23 cellular contexts compared by ENCODE assay signal in genomic region chr7:122975341-122975740, GRCh38. TPM values are rescaled to one million over a fixed set of nuclear protein-coding genes. Genes with fewer than 3 reads are reported as not detected.
DNase-seq lines count a peak whose midpoint lies in the region; ATAC-seq and TF ChIP-seq lines count a peak whose summit lies in the region.
"Had no signal": no experiment of that assay in that cellular context is flagged by ENCODE, and none has a peak within 500 bp of the region (broad histone marks: within the 10 kb centered on the region; RNA-seq: fewer than 3 reads in every experiment).

No MANE protein-coding gene starts in this region.

- no peak for TF ChIP-seq RAD21 in SK-N-SH (IDR thresholded peaks at IDR 0.05; ENCODE audit: low read length)

- CTCF ChIA-PET in SK-N-SH (lab: Yijun Ruan, JAX): no interaction called here

- no peaks in the 10 kb centered on the region for H3K36me3 ChIP-seq in SK-N-SH (replicated peaks in 1 of 2; ENCODE audit: control insufficient read depth in 1 of 2, insufficient read depth in 2 of 2, low read length in 1 of 2)
- H3K36me3 ChIP-seq: BE2C, thoracic aorta, WERI-Rb-1 had no signal

- no peak overlapping the region for H2AFZ ChIP-seq in SK-N-SH (ENCODE audit: low read depth)
- H2AFZ ChIP-seq: parathyroid adenoma had no signal

- 0 out of 4 replicates have a peak, but pooled peaks cover 0 to 8% of the 10 kb centered on the region in 2 experiments for H3K4me1 ChIP-seq in SK-N-SH (ENCODE audit: control insufficient read depth in 1 of 2, insufficient read depth in 2 of 2, low read depth in 1 of 2, low read length in 1 of 2)
- H3K4me1 ChIP-seq: BE2C, parathyroid adenoma had no signal

- H3K4me2 ChIP-seq in SK-N-SH: no peak overlapping the region

- TF ChIP-seq CTCF in SK-N-SH (IDR thresholded peaks at IDR 0.05): no peak

- H3K9me2 ChIP-seq in SK-N-SH: no peaks in the 10 kb centered on the region

- WGBS in SK-N-SH (ENCODE audit: low lambda C conversion rate): 0% methylated on average over 1 of the region's 1 CpG

- no peak overlapping the region for H3K27ac ChIP-seq in SK-N-SH (ENCODE audit: low read depth in 2 of 2, low read length in 1 of 2)
- H3K27ac ChIP-seq: parathyroid adenoma, thoracic aorta, WERI-Rb-1 had no signal

- DNase-seq in LHCN-M2 (ENCODE audit: low read depth) (peak; percentile 48), SW480 (ENCODE audit: low spot score) (peak; percentile 94), myocyte (ENCODE audit: low read depth) (peak; percentile 62), NCI-H446 (lab: John Stamatoyannopoulos, UW) (no peak), NCI-H1417 treated with DMSO at 0.1 percent for 48 hours (lab: John Stamatoyannopoulos, UW) (no peak), SK-N-SH (no peak)
- DNase-seq: activated CD8-positive, alpha-beta T cell treated with anti-CD3 and anti-CD28 coated beads for 36 hours; activated T-cell treated with anti-CD3 and anti-CD28 coated beads, Interleukin-2, amount 50 U/mL, for 48 hours; BE2C; cerebellar nuclear complex; foreskin fibroblast; Karpas-422; naive thymus-derived CD4-positive, alpha-beta T cell; NCI-H2029; NCI-H526 treated with DMSO at 0.1 percent for 48 hours; RPMI8226; small intestine; T-helper 1 cell; WERI-Rb-1 had no signal

- H3K27me3 ChIP-seq in SK-N-SH (ENCODE audit: insufficient read depth): 0 out of 2 replicates have a peak, but pooled peaks cover 4% of the 10 kb centered on the region
- H3K27me3 ChIP-seq: BE2C had no signal

- no peak overlapping the region for H3K4me3 ChIP-seq in SK-N-SH (ENCODE audit: low read depth in 2 of 2, low read length in 1 of 2)
- H3K4me3 ChIP-seq: thoracic aorta had no signal

- ATAC-seq in GM18870 (IDR thresholded peaks at IDR 0.05; ENCODE audit: unreplicated experiment): peak; percentile 53
- ATAC-seq: activated CD8-positive, alpha-beta T cell treated with anti-CD3 and anti-CD28 coated beads for 36 hours; naive thymus-derived CD4-positive, alpha-beta T cell had no signal

- no peaks in the 10 kb centered on the region for H3K9me3 ChIP-seq in SK-N-SH
- H3K9me3 ChIP-seq: BE2C, thoracic aorta had no signal

- no peaks in the 10 kb centered on the region for H3K79me2 ChIP-seq in SK-N-SH (ENCODE audit: insufficient read depth)
- H3K79me2 ChIP-seq: parathyroid adenoma had no signal

- H3F3A ChIP-seq in SK-N-SH (replicated peaks; ENCODE audit: insufficient read depth): peaks cover 3% of the 10 kb centered on the region

- H3K9ac ChIP-seq in SK-N-SH: no peak overlapping the region
- H3K9ac ChIP-seq: parathyroid adenoma had no signal

- POLR2A ChIA-PET in SK-N-SH (lab: Yijun Ruan, JAX): no interaction called here

- no peaks in the 10 kb centered on the region for H4K20me1 ChIP-seq in SK-N-SH (ENCODE audit: insufficient read depth)

- TF ChIP-seq EP300 in SK-N-SH (IDR thresholded peaks at IDR 0.05; ENCODE audit: borderline replicate concordance in 1 of 2, low read depth in 1 of 2, low read length in 1 of 2): no peak

TF ChIP-seq in SK-N-SH, 30 proteins besides CTCF, POLR2A, EP300 and RAD21 (continues in another document):
- no peak for TF ChIP-seq USF2 (IDR thresholded peaks at IDR 0.05; ENCODE audit: borderline replicate concordance, low read depth, low read length)
- no peak for TF ChIP-seq IRF3 (IDR thresholded peaks at IDR 0.05; ENCODE audit: low read depth, low read length)
- no peak for TF ChIP-seq FOSL2 (IDR thresholded peaks at IDR 0.05; ENCODE audit: borderline replicate concordance, low read depth)
- TF ChIP-seq RFX5 (IDR thresholded peaks at IDR 0.05; ENCODE audit: low read length): no peak
- TF ChIP-seq SIN3A (IDR thresholded peaks at IDR 0.05; ENCODE audit: borderline replicate concordance, low read depth, low read length): no peak
- no peak for TF ChIP-seq TAF1 (IDR thresholded peaks at IDR 0.05; ENCODE audit: borderline replicate concordance, low read depth, low read length)
- no peak for TF ChIP-seq RCOR1 (IDR thresholded peaks at IDR 0.05; ENCODE audit: low read length)
- no peak for TF ChIP-seq PBX3 (IDR thresholded peaks at IDR 0.05)
- TF ChIP-seq MXI1 (IDR thresholded peaks at IDR 0.05; ENCODE audit: low read depth, low read length): no peak
- no peak for TF ChIP-seq EZH2phosphoT487 (IDR thresholded peaks at IDR 0.05; ENCODE audit: borderline replicate concordance, low read depth)
- no peak for TF ChIP-seq NRF1 (IDR thresholded peaks at IDR 0.05; ENCODE audit: low read depth, low read length)
- no peak for TF ChIP-seq SMC3 (IDR thresholded peaks at IDR 0.05; ENCODE audit: low read depth, low read length)
- no peak for TF ChIP-seq ZBTB33 (IDR thresholded peaks at IDR 0.05; ENCODE audit: borderline replicate concordance, low read depth)
- TF ChIP-seq REST (IDR thresholded peaks at IDR 0.05; ENCODE audit: low read depth, low read length): no peak

RNA-seq across cellular contexts. Expression of gene TAS2R16, which starts 20.2 kb away (rescaled TPM):
- total RNA-seq in LHCN-M2 (2014; rRNA removed) (not detected in 2 replicates), myocyte (not detected in 2 replicates)
- polyA plus RNA-seq in LHCN-M2 (2012): not detected
- not detected for polyA plus RNA-seq in myocyte (2012)
- polyA plus RNA-seq in SK-N-SH (2012; rRNA removed): not detected in 2 replicates
- not detected in 2 replicates for polyA plus RNA-seq in SK-N-SH (2012; cell fraction: cytosol; rRNA removed)
- polyA plus RNA-seq in SK-N-SH (2012; cell fraction: nucleus; rRNA removed): not detected in 2 replicates
- total RNA-seq: activated CD8-positive, alpha-beta T cell treated with anti-CD3 and anti-CD28 coated beads for 36 hours; lower leg skin; naive thymus-derived CD4-positive, alpha-beta T cell; thoracic aorta had no signal
- polyA plus RNA-seq: naive thymus-derived CD4-positive, alpha-beta T cell; small intestine had no signal

Comparison
In these comparisons a context has a peak if more than half of its experiments do, and no peak if none do; other contexts are left out.
1. DNase-seq: peak in LHCN-M2 (single experiment), SW480 (single experiment) and myocyte (single experiment); none in NCI-H446 (0 of 2), NCI-H1417 treated with DMSO at 0.1 percent for 48 hours (single experiment) and SK-N-SH (single experiment).